In genomic region chr22:31870890-31871289, GRCh38 we compare ENCODE assay signal across 8 cellular contexts.
A peak's percentile ranks its signal among the peaks of the same experiment; 100 is the strongest.
DNase-seq lines count a peak whose midpoint lies in the region; ATAC-seq and TF ChIP-seq lines count a peak whose summit lies in the region.

No MANE protein-coding gene starts in this region.

- no peak overlapping the region for H3K4me3 ChIP-seq in esophagus squamous epithelium
- no peak overlapping the region for H3K4me3 ChIP-seq in MG63

- intact Hi-C loops in esophagus squamous epithelium (cut with DNase I) = no loop called here

- peak in 1 of 6 experiments; percentile 48 for TF ChIP-seq CTCF in esophagus squamous epithelium (IDR thresholded peaks at IDR 0.05)

- WGBS in esophagus squamous epithelium, 2 donors = 25 to 39% methylated on average over 6 of the region's 6 CpGs

- H3K27me3 ChIP-seq in esophagus squamous epithelium (no peaks in the 10 kb centered on the region), MG63 (no peaks in the 10 kb centered on the region)

- H3K36me3 ChIP-seq in esophagus squamous epithelium = peaks cover 0 to 85% (median 0%) of the 10 kb centered on the region in 3 donors
- peaks cover 9% of the 10 kb centered on the region for H3K36me3 ChIP-seq in MG63

- no peak for TF ChIP-seq POLR2A in esophagus squamous epithelium (IDR thresholded peaks at IDR 0.05)

- in situ Hi-C loops in ACHN (cut with HindIII; ENCODE audit: low pct_ligation_motif_present, low pct_unique_long_range_greater_than_20kb, low sequenced_read_pairs) = no loop called here

- H3K27ac ChIP-seq in esophagus squamous epithelium = peak overlapping the region; percentile 18 to 39 (median 34)

- DNase-seq in COR-L47 (lab: John Stamatoyannopoulos, UW) (peak; percentile 30), RPMI7951 (ENCODE audit: low read depth) (peak; percentile 89), esophagus squamous epithelium (lab: John Stamatoyannopoulos, UW) (no peak), non-pigmented ciliary epithelial cell (ENCODE audit: low read depth) (peak; percentile 69), ACHN (no peak), MG63 (no peak)

- H3K4me1 ChIP-seq in esophagus squamous epithelium = peaks cover 0 to 19% (median 11%) of the 10 kb centered on the region in 3 donors

- ATAC-seq in HG03342 (IDR thresholded peaks at IDR 0.05; ENCODE audit: unreplicated experiment) (no peak), HG03045 (IDR thresholded peaks at IDR 0.05; ENCODE audit: unreplicated experiment) (no peak)

- H3K9me3 ChIP-seq in esophagus squamous epithelium = no peaks in the 10 kb centered on the region
- H3K9me3 ChIP-seq in MG63 = no peaks in the 10 kb centered on the region

Comparison
In these comparisons a context has a peak if more than half of its experiments do, and no peak if none do; other contexts are left out.
1. DNase-seq: peak in COR-L47 (single experiment), RPMI7951 (single experiment) and non-pigmented ciliary epithelial cell (single experiment); none in esophagus squamous epithelium (single experiment), ACHN (single experiment) and MG63 (single experiment).